In genomic region chr15:63211549-63211948, GRCh38 we compare ENCODE assay signal across 10 cellular contexts. TPM values are rescaled to one million over a fixed set of nuclear protein-coding genes. Genes with fewer than 3 reads are reported as not detected.
DNase-seq lines count a peak whose midpoint lies in the region; ATAC-seq and TF ChIP-seq lines count a peak whose summit lies in the region.
"Had no signal": no experiment of that assay in that cellular context is flagged by ENCODE, and none has a peak within 500 bp of the region (broad histone marks: within the 10 kb centered on the region; RNA-seq: fewer than 3 reads in every experiment).

No MANE protein-coding gene starts in this region.

- no peaks in the 10 kb centered on the region for H3K36me3 ChIP-seq in SK-N-SH (replicated peaks in 1 of 2; ENCODE audit: control insufficient read depth in 1 of 2, insufficient read depth in 2 of 2, low read length in 1 of 2)
- H3K36me3 ChIP-seq in PC-9 (ENCODE audit: low read depth), result no peaks in the 10 kb centered on the region
- H3K36me3 ChIP-seq in colonic mucosa, result no peaks in the 10 kb centered on the region
- peaks cover 0 to 31% (median 0%) of the 10 kb centered on the region in 6 donors for H3K36me3 ChIP-seq in spleen

- H3K9ac ChIP-seq in SK-N-SH, result no peak overlapping the region
- no peak overlapping the region for H3K9ac ChIP-seq in colonic mucosa (ENCODE audit: low read depth in 2 of 2, low read length in 2 of 2)

- H3K79me2 ChIP-seq in SK-N-SH (ENCODE audit: insufficient read depth) (peaks cover 62% of the 10 kb centered on the region), PC-9 (ENCODE audit: low read depth) (peaks cover 34% of the 10 kb centered on the region; the same call in 1 of the 2 replicates)

- no peak for TF ChIP-seq RAD21 in SK-N-SH (IDR thresholded peaks at IDR 0.05; ENCODE audit: low read length)

- no TSS peak for BruUV-seq in PC-9 (replicated peaks; lab: Mats Ljungman, UMichigan)

- ATAC-seq in SK-N-SH treated with all-trans-retinoic acid at 6 μM for 48 hours (no peak), HG03039 (IDR thresholded peaks at IDR 0.05; ENCODE audit: unreplicated experiment) (no peak)

- no peak overlapping the region for H2AFZ ChIP-seq in SK-N-SH (ENCODE audit: low read depth)
- H2AFZ ChIP-seq in PC-9, result no peak overlapping the region

- no peak for DNase-seq in SK-N-SH
- DNase-seq in PC-9, result no peak
- no peak for DNase-seq in colonic mucosa
- no peak for DNase-seq in spleen
- DNase-seq in foreskin melanocyte, result no peak
- DNase-seq in NCI-H1930 (lab: John Stamatoyannopoulos, UW), result no peak
- DNase-seq: activated effector memory CD4-positive, alpha-beta T cell treated with Interleukin-2 at 50 U/mL for 16 hours; NCI-H524 treated with DMSO at 0.1 percent for 48 hours had no signal

- H3K27ac ChIP-seq in SK-N-SH (ENCODE audit: low read depth in 2 of 2, low read length in 1 of 2) (peak overlapping the region in 1 of 2 experiments; percentile 88; a peak in 2 of 4 replicates), PC-9 (peak overlapping the region; percentile 91), colonic mucosa (peak overlapping the region; percentile 52), spleen (peak overlapping the region; percentile 17 to 79 (median 62))

- H3K9me2 ChIP-seq in SK-N-SH (no peaks in the 10 kb centered on the region), PC-9 (ENCODE audit: insufficient read depth) (no peaks in the 10 kb centered on the region)

- no peak for TF ChIP-seq EP300 in SK-N-SH (IDR thresholded peaks at IDR 0.05; ENCODE audit: borderline replicate concordance in 1 of 2, low read depth in 1 of 2, low read length in 1 of 2)

- H3F3A ChIP-seq in SK-N-SH (replicated peaks; ENCODE audit: insufficient read depth) (peaks cover 36% of the 10 kb centered on the region), PC-9 (ENCODE audit: insufficient read depth, low read depth) (peaks cover 30% of the 10 kb centered on the region)

- WGBS in SK-N-SH (ENCODE audit: low lambda C conversion rate), result 94% methylated on average over 2 of the region's 2 CpGs
- 80 to 93% (median 92%) methylated on average over 2 of the region's 2 CpGs for WGBS in spleen, 5 donors

- no peak for TF ChIP-seq POLR2A in spleen (IDR thresholded peaks at IDR 0.05)

- TF ChIP-seq CTCF in SK-N-SH (IDR thresholded peaks at IDR 0.05), result no peak
- TF ChIP-seq CTCF in PC-9 (conservative IDR thresholded peaks at IDR 0.05), result no peak
- TF ChIP-seq CTCF in colonic mucosa (IDR thresholded peaks at IDR 0.05), result no peak
- no peak for TF ChIP-seq CTCF in spleen (IDR thresholded peaks at IDR 0.05 in 8 of 11, conservative IDR thresholded peaks at IDR 0.05 in 3 of 11)

- POLR2A ChIA-PET in SK-N-SH (lab: Yijun Ruan, JAX), result no interaction called here
- POLR2A ChIA-PET in PC-9 (lab: Charles Lee; ENCODE audit: unreplicated experiment), result interaction anchor here (0.6 kb wide), 1 partner anchor 880 kb away, joined by 9 read pairs; no protein-coding TSS in a partner anchor

- H3K4me1 ChIP-seq in SK-N-SH (ENCODE audit: control insufficient read depth in 1 of 2, insufficient read depth in 2 of 2, low read depth in 1 of 2, low read length in 1 of 2) (peaks cover 26 to 28% of the 10 kb centered on the region in 2 experiments), PC-9 (replicated peaks; ENCODE audit: insufficient read depth) (peaks cover 42% of the 10 kb centered on the region), colonic mucosa (no peaks in the 10 kb centered on the region), spleen (peaks cover 31 to 98% (median 70%) of the 10 kb centered on the region in 6 donors)

- H3K9me3 ChIP-seq in SK-N-SH, result no peaks in the 10 kb centered on the region
- no peaks in the 10 kb centered on the region for H3K9me3 ChIP-seq in PC-9 (ENCODE audit: insufficient read depth, low read depth)
- no peaks in the 10 kb centered on the region for H3K9me3 ChIP-seq in colonic mucosa
- H3K9me3 ChIP-seq in spleen, result no peaks in the 10 kb centered on the region

- CTCF ChIA-PET in SK-N-SH (lab: Yijun Ruan, JAX) (interaction anchor here (0.6 to 1.1 kb wide), 2 partner anchors 13 to 20 kb away, joined by 3 to 4 read pairs; no protein-coding TSS in a partner anchor), PC-9 (lab: Charles Lee) (no interaction called here)

- H3K4me2 ChIP-seq in SK-N-SH, result peak overlapping the region; percentile 29; the same call in 1 of the 2 replicates
- H3K4me2 ChIP-seq in PC-9, result peak overlapping the region; percentile 71

- no peaks in the 10 kb centered on the region for H3K27me3 ChIP-seq in SK-N-SH (ENCODE audit: insufficient read depth)
- H3K27me3 ChIP-seq in PC-9 (ENCODE audit: insufficient read depth, low read depth), result no peaks in the 10 kb centered on the region
- H3K27me3 ChIP-seq in colonic mucosa, result no peaks in the 10 kb centered on the region
- no peaks in the 10 kb centered on the region for H3K27me3 ChIP-seq in spleen (replicated peaks in 1 of 7)

- no peak overlapping the region for H3K4me3 ChIP-seq in SK-N-SH (ENCODE audit: low read depth in 2 of 2, low read length in 1 of 2)
- H3K4me3 ChIP-seq in PC-9, result no peak overlapping the region
- H3K4me3 ChIP-seq in colonic mucosa, result no peak overlapping the region
- H3K4me3 ChIP-seq in spleen, result no peak overlapping the region

- intact Hi-C loops in PC-9 (cut with micrococcal nuclease; ENCODE audit: unreplicated experiment), result no loop called here
- intact Hi-C loops in colonic mucosa (cut with DNase I), result no loop called here
- intact Hi-C loops in spleen (cut with DNase I; ENCODE audit: low total_unique reads), result no loop called here

- H4K20me1 ChIP-seq in SK-N-SH (ENCODE audit: insufficient read depth), result no peaks in the 10 kb centered on the region
- no peaks in the 10 kb centered on the region for H4K20me1 ChIP-seq in PC-9 (ENCODE audit: insufficient read depth)

TF ChIP-seq in SK-N-SH, 30 proteins besides CTCF, POLR2A, EP300 and RAD21 (continues in another document):
- TF ChIP-seq ELF1 (IDR thresholded peaks at IDR 0.05) (no peak), RCOR1 (IDR thresholded peaks at IDR 0.05; ENCODE audit: low read length) (no peak), FOSL2 (IDR thresholded peaks at IDR 0.05; ENCODE audit: borderline replicate concordance, low read depth) (no peak), FOXJ3 (CRISPR knock-in tag; IDR thresholded peaks at IDR 0.05) (no peak), RFX5 (IDR thresholded peaks at IDR 0.05; ENCODE audit: low read length) (no peak), GATA2 (CRISPR knock-in tag; IDR thresholded peaks at IDR 0.05) (no peak), JUND (IDR thresholded peaks at IDR 0.05) (no peak), MEF2A (IDR thresholded peaks at IDR 0.05; ENCODE audit: borderline replicate concordance, low read depth) (no peak)
- TF ChIP-seq, protein P1, sequence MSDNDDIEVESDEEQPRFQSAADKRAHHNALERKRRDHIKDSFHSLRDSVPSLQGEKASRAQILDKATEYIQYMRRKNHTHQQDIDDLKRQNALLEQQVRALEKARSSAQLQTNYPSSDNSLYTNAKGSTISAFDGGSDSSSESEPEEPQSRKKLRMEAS (IDR thresholded peaks at IDR 0.05; ENCODE audit: low read depth), result no peak

TF ChIP-seq in SK-N-SH treated with all-trans-retinoic acid at 6 μM for 48 hours, 23 proteins besides CTCF, POLR2A, EP300 and RAD21:
- TF ChIP-seq PATZ1 (CRISPR knock-in tag; IDR thresholded peaks at IDR 0.05; ENCODE audit: borderline replicate concordance), result no peak
- no peak for TF ChIP-seq GLIS3 (CRISPR knock-in tag; IDR thresholded peaks at IDR 0.05)
- no peak for TF ChIP-seq ZFP3 (CRISPR knock-in tag; IDR thresholded peaks at IDR 0.05)
- TF ChIP-seq ARNTL (CRISPR knock-in tag; IDR thresholded peaks at IDR 0.05; ENCODE audit: borderline replicate concordance, low read depth), result no peak
- TF ChIP-seq BACH2 (CRISPR knock-in tag; IDR thresholded peaks at IDR 0.05; ENCODE audit: borderline replicate concordance), result no peak
- no peak for TF ChIP-seq ESRRG (CRISPR knock-in tag; IDR thresholded peaks at IDR 0.05)
- no peak for TF ChIP-seq ZFP30 (CRISPR knock-in tag; IDR thresholded peaks at IDR 0.05)
TF ChIP-seq in SK-N-SH treated with all-trans-retinoic acid at 6 μM for 48 hours: peak in this region for 0.

RNA-seq across cellular contexts. Expression of gene RAB8B, which starts 22.1 kb away (rescaled TPM):
- polyA plus RNA-seq in SK-N-SH (2012; rRNA removed), result 4.7 and 5.4 TPM in 2 replicates
- polyA plus RNA-seq in SK-N-SH (2012; cell fraction: cytosol; rRNA removed), result 8.9 and 12.6 TPM in 2 replicates
- 1.9 and 6.2 TPM in 2 replicates for polyA plus RNA-seq in SK-N-SH (2012; cell fraction: nucleus; rRNA removed)
- total RNA-seq in PC-9 (2021), result 19.3 and 20.9 TPM in 2 replicates
- 10 to 100 TPM in 1 of 2 donors, 1 to 10 TPM in 1; 7.4 to 18.0 TPM for total RNA-seq in colonic mucosa
- 10 to 100 TPM; 63.4 to 96.4 (median 67.7) TPM for total RNA-seq in spleen
- polyA plus RNA-seq in spleen, result 10 to 100 TPM; 18.9 to 24.1 (median 22.8) TPM

RNA-seq across cellular contexts. Expression of gene RPS27L, which starts 54.3 kb away (rescaled TPM):
- 319 and 321 TPM in 2 replicates for polyA plus RNA-seq in SK-N-SH (2012; rRNA removed)
- polyA plus RNA-seq in SK-N-SH (2012; cell fraction: cytosol; rRNA removed), result 411 and 679 TPM in 2 replicates
- 82.3 and 147 TPM in 2 replicates for polyA plus RNA-seq in SK-N-SH (2012; cell fraction: nucleus; rRNA removed)
- total RNA-seq in PC-9 (2021), result 59.7 and 77.0 TPM in 2 replicates
- 100 to 1,000 TPM; 205 to 269 TPM for total RNA-seq in colonic mucosa
- total RNA-seq in spleen, result 10 to 100 TPM; 42.1 to 98.3 (median 64.2) TPM
- polyA plus RNA-seq in spleen, result 100 to 1,000 TPM; 117 to 139 (median 125) TPM
